Comparison of ENCODE assay signal across 28 cellular contexts in the genomic region with DNA sequence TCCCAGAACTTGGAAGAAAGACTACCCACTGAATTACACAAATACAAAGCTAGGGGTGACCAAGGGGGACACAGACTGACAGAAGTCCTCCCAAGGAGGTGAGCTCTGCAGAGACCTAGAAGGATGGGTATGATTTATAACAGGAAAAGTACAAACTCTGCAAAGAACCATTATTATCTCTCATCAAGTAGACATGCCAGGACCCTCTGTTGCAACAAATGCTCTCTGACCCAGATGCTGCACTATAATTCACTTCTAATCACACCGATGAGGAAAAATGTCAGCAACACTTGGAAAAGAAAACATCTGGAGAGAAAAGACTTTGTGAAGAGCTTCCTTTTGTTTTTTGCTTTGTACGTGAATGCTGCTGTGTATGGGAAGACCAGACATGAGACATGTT.
"Had no signal": no experiment of that assay in that cellular context is flagged by ENCODE, and none has a peak within 500 bp of the region (broad histone marks: within the 10 kb centered on the region; RNA-seq: fewer than 3 reads in every experiment).

No MANE protein-coding gene starts in this region.

- FAIRE-seq: endometrium, endothelial cell of umbilical vein, frontal cortex had no signal

- H3K27ac ChIP-seq: adrenal gland, body of pancreas, colonic mucosa, epithelial cell of prostate had no signal

- H3K27me3 ChIP-seq: adrenal gland, body of pancreas, colonic mucosa had no signal

- ATAC-seq: activated CD4-positive, CD25-positive, alpha-beta regulatory T cell treated with anti-CD3 and anti-CD28 coated beads, Interleukin-2, amount 50 U/mL, for 24 hours; activated CD8-positive, alpha-beta T cell treated with anti-CD3 and anti-CD28 coated beads for 36 hours; activated naive CD8-positive, alpha-beta T cell treated with anti-CD3 and anti-CD28 coated beads, Interleukin-2, amount 50 U/mL, for 24 hours; activated T-cell treated with anti-CD3 and anti-CD28 coated beads, Interleukin-2, amount 50 U/mL, for 4 hours; body of pancreas; T-helper 17 cell; WTC11 had no signal

- H3K4me1 ChIP-seq: adrenal gland, body of pancreas, colonic mucosa had no signal

- H3K9me3 ChIP-seq: adrenal gland, body of pancreas, colonic mucosa had no signal

- H3K4me3 ChIP-seq: adrenal gland, body of pancreas, colonic mucosa had no signal

- H3K36me3 ChIP-seq: adrenal gland, colonic mucosa had no signal

- DNase-seq: activated CD4-positive, alpha-beta T cell treated with anti-CD3 and anti-CD28 coated beads for 48 hours; activated CD4-positive, alpha-beta T cell treated with anti-CD3 and anti-CD28 coated beads, Interleukin-2, amount 50 U/mL, for 1 hour; activated CD4-positive, alpha-beta T cell treated with anti-CD3 and anti-CD28 coated beads, Interleukin-2, amount 50 U/mL, for 48 hours; activated CD8-positive, alpha-beta memory T cell treated with anti-CD3 and anti-CD28 coated beads for 24 hours; activated CD8-positive, alpha-beta T cell treated with anti-CD3 and anti-CD28 coated beads for 36 hours; activated effector memory CD4-positive, alpha-beta T cell treated with anti-CD3 and anti-CD28 coated beads, Interleukin-2, amount 50 U/mL, for 16 hours; activated naive CD4-positive, alpha-beta T cell treated with anti-CD3 and anti-CD28 coated beads for 36 hours; activated naive CD8-positive, alpha-beta T cell treated with anti-CD3 and anti-CD28 coated beads for 36 hours; activated naive CD8-positive, alpha-beta T cell treated with anti-CD3 and anti-CD28 coated beads, Interleukin-2, amount 50 U/mL, for 24 hours; activated T-cell treated with anti-CD3 and anti-CD28 coated beads, Interleukin-2, amount 50 U/mL, for 4 hours; amygdala; aorta; body of pancreas; central memory CD4-positive, alpha-beta T cell; cerebellar nuclear complex; colonic mucosa; effector CD8-positive, alpha-beta T cell; foreskin fibroblast; T-helper 1 cell; T-helper 17 cell; T1000 had no signal
